9 cellular contexts compared by ENCODE assay signal in the genomic region with DNA sequence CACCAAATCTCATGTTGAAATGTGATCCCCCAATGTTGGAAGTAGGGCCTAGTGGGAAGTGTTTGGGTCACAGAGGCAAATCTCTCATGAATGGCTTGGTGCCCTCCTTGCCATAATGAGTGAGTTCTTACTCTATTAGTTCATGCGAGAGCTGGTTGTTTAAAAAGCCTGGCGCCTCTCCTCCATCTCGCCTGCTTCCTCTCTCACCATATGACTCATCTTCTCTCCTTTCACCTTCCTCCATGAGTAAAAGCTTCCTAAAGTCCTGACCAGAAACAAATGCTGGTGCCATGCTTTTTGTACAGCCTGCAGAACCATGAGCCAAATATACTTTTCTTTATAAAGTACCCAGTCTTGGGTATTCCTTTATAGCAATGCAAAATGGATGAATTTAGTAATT. TPM values are rescaled to one million over a fixed set of nuclear protein-coding genes. Genes with fewer than 3 reads are reported as not detected.
DNase-seq lines count a peak whose midpoint lies in the region; ATAC-seq and TF ChIP-seq lines count a peak whose summit lies in the region.
"Had no signal": no experiment of that assay in that cellular context is flagged by ENCODE, and none has a peak within 500 bp of the region (broad histone marks: within the 10 kb centered on the region; RNA-seq: fewer than 3 reads in every experiment).

No MANE protein-coding gene starts in this region.

- ATAC-seq in SK-N-SH treated with all-trans-retinoic acid at 6 μM for 48 hours = peak; percentile 79
- no peak for ATAC-seq in GM19455 (IDR thresholded peaks at IDR 0.05; ENCODE audit: unreplicated experiment)

- no peak overlapping the region for H3K27ac ChIP-seq in vagina
- H3K27ac ChIP-seq: C4-2B had no signal

- peaks cover 11% of the 10 kb centered on the region for H3K4me1 ChIP-seq in vagina

- intact Hi-C loops in vagina (cut with DNase I) = no loop called here

- peak; percentile 7 for DNase-seq in stimulated activated CD4-positive, alpha-beta T cell treated with anti-CD3 and anti-CD28 coated beads, Interleukin-4, amount 100 ng/mL, for 24 hours
- no peak for DNase-seq in stimulated activated CD4-positive, alpha-beta T cell treated with anti-CD3 and anti-CD28 coated beads, Interleukin-2, amount 100 ng/mL, for 48 hours
- DNase-seq in fibroblast of gingiva (ENCODE audit: low read depth) = peak; percentile 54
- DNase-seq in amniotic stem cell (lab: John Stamatoyannopoulos, UW) = no peak
- DNase-seq in NCI-H146 treated with DMSO at 0.1 percent for 48 hours (lab: John Stamatoyannopoulos, UW; ENCODE audit: unreplicated experiment) = no peak
- DNase-seq in vagina (ENCODE audit: extremely low spot score in 2 of 2) = no peak

- H3K27me3 ChIP-seq in vagina = no peaks in the 10 kb centered on the region

- H3K36me3 ChIP-seq in vagina = no peaks in the 10 kb centered on the region

- no peak overlapping the region for H3K4me3 ChIP-seq in vagina

- H3K9me3 ChIP-seq in vagina = no peaks in the 10 kb centered on the region

- no peak for TF ChIP-seq CTCF in vagina (IDR thresholded peaks at IDR 0.05)

- no peak for TF ChIP-seq POLR2A in vagina (IDR thresholded peaks at IDR 0.05)

TF ChIP-seq in SK-N-SH treated with all-trans-retinoic acid at 6 μM for 48 hours, 23 proteins besides CTCF, POLR2A, EP300 and RAD21:
- TF ChIP-seq, protein P1, sequence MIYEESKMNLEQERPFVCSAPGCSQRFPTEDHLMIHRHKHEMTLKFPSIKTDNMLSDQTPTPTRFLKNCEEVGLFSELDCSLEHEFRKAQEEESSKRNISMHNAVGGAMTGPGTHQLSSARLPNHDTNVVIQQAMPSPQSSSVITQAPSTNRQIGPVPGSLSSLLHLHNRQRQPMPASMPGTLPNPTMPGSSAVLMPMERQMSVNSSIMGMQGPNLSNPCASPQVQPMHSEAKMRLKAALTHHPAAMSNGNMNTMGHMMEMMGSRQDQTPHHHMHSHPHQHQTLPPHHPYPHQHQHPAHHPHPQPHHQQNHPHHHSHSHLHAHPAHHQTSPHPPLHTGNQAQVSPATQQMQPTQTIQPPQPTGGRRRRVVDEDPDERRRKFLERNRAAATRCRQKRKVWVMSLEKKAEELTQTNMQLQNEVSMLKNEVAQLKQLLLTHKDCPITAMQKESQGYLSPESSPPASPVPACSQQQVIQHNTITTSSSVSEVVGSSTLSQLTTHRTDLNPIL (CRISPR knock-in tag; IDR thresholded peaks at IDR 0.05; ENCODE audit: low read depth) = no peak
- no peak for TF ChIP-seq ZNF8 (CRISPR knock-in tag; IDR thresholded peaks at IDR 0.05)
- no peak for TF ChIP-seq RARB (CRISPR knock-in tag; IDR thresholded peaks at IDR 0.05)
- TF ChIP-seq SNAI2 (CRISPR knock-in tag; IDR thresholded peaks at IDR 0.05) = no peak
- TF ChIP-seq ZFP3 (CRISPR knock-in tag; IDR thresholded peaks at IDR 0.05) = no peak
- TF ChIP-seq, protein P2, sequence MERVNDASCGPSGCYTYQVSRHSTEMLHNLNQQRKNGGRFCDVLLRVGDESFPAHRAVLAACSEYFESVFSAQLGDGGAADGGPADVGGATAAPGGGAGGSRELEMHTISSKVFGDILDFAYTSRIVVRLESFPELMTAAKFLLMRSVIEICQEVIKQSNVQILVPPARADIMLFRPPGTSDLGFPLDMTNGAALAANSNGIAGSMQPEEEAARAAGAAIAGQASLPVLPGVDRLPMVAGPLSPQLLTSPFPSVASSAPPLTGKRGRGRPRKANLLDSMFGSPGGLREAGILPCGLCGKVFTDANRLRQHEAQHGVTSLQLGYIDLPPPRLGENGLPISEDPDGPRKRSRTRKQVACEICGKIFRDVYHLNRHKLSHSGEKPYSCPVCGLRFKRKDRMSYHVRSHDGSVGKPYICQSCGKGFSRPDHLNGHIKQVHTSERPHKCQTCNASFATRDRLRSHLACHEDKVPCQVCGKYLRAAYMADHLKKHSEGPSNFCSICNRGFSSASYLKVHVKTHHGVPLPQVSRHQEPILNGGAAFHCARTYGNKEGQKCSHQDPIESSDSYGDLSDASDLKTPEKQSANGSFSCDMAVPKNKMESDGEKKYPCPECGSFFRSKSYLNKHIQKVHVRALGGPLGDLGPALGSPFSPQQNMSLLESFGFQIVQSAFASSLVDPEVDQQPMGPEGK (CRISPR knock-in tag; IDR thresholded peaks at IDR 0.05; ENCODE audit: borderline replicate concordance) = no peak
- TF ChIP-seq ESRRG (CRISPR knock-in tag; IDR thresholded peaks at IDR 0.05) = no peak
- TF ChIP-seq, protein P3, sequence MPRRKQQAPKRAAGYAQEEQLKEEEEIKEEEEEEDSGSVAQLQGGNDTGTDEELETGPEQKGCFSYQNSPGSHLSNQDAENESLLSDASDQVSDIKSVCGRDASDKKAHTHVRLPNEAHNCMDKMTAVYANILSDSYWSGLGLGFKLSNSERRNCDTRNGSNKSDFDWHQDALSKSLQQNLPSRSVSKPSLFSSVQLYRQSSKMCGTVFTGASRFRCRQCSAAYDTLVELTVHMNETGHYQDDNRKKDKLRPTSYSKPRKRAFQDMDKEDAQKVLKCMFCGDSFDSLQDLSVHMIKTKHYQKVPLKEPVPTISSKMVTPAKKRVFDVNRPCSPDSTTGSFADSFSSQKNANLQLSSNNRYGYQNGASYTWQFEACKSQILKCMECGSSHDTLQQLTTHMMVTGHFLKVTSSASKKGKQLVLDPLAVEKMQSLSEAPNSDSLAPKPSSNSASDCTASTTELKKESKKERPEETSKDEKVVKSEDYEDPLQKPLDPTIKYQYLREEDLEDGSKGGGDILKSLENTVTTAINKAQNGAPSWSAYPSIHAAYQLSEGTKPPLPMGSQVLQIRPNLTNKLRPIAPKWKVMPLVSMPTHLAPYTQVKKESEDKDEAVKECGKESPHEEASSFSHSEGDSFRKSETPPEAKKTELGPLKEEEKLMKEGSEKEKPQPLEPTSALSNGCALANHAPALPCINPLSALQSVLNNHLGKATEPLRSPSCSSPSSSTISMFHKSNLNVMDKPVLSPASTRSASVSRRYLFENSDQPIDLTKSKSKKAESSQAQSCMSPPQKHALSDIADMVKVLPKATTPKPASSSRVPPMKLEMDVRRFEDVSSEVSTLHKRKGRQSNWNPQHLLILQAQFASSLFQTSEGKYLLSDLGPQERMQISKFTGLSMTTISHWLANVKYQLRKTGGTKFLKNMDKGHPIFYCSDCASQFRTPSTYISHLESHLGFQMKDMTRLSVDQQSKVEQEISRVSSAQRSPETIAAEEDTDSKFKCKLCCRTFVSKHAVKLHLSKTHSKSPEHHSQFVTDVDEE (CRISPR knock-in tag; IDR thresholded peaks at IDR 0.05) = no peak
- no peak for TF ChIP-seq ZFP30 (CRISPR knock-in tag; IDR thresholded peaks at IDR 0.05)
- TF ChIP-seq GLIS3 (CRISPR knock-in tag; IDR thresholded peaks at IDR 0.05) = no peak
TF ChIP-seq in SK-N-SH treated with all-trans-retinoic acid at 6 μM for 48 hours: peak in this region for 0.

RNA-seq across cellular contexts. Expression of a gene that starts 20.9 kb away (rescaled TPM):
- total RNA-seq in vagina = 42.5 TPM

Comparison
In these comparisons a context has a peak if more than half of its experiments do, and no peak if none do; other contexts are left out.
1. DNase-seq: peak in stimulated activated CD4-positive, alpha-beta T cell treated with anti-CD3 and anti-CD28 coated beads, Interleukin-4, amount 100 ng/mL, for 24 hours (single experiment) and fibroblast of gingiva (single experiment); none in stimulated activated CD4-positive, alpha-beta T cell treated with anti-CD3 and anti-CD28 coated beads, Interleukin-2, amount 100 ng/mL, for 48 hours (0 of 2), amniotic stem cell (single experiment), NCI-H146 treated with DMSO at 0.1 percent for 48 hours (single experiment) and vagina (0 of 2).